10 cellular contexts compared by ENCODE assay signal in the genomic region with DNA sequence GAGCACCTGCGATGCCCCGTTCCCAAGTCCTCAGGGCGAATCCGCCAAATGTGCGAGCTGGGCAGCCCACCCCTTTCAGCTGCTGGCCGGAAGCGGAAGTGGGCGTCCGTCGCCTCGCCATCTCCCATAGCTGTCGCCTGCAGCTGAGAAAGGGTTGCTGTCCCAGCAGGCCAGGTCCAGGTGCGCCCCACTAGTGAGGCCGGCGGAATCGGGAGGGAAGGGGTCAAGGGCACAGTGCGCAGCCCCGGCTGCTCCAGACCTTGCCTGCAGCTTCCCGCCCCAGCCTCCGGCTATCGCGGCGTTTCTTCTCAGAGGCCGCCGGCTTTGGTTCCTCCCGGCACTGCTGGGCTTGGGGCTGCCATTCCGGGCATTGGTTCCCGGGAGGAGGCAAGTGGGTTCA. TPM values are rescaled to one million over a fixed set of nuclear protein-coding genes. Genes with fewer than 3 reads are reported as not detected.
DNase-seq lines count a peak whose midpoint lies in the region; ATAC-seq and TF ChIP-seq lines count a peak whose summit lies in the region.
"Had no signal": no experiment of that assay in that cellular context is flagged by ENCODE, and none has a peak within 500 bp of the region (broad histone marks: within the 10 kb centered on the region; RNA-seq: fewer than 3 reads in every experiment).

A gene (plus strand): TSS at position 109 of the 400 bp plus-strand sequence. CDS start 15,299 bp downstream, outside the sequence.

- H3K27ac Mint-ChIP-seq in CD4-positive, alpha-beta T cell: no peak within 1 kb of the TSS
- no peak within 1 kb of the TSS for H3K27ac Mint-ChIP-seq in H9

- H4K91ac ChIP-seq in H9 (ENCODE audit: insufficient read length, low read depth, low read length): no peak within 1 kb of the TSS

- H3K27ac ChIP-seq in RWPE2 (ENCODE audit: poor library complexity, severe bottlenecking): no peak within 1 kb of the TSS
- H3K27ac ChIP-seq in esophagus muscularis mucosa (replicated peaks in 1 of 4): no peak within 1 kb of the TSS
- H3K27ac ChIP-seq in psoas muscle: no peak within 1 kb of the TSS
- no peak within 1 kb of the TSS for H3K27ac ChIP-seq in CD4-positive, alpha-beta T cell (ENCODE audit: low read depth, low read length)
- no peak within 1 kb of the TSS for H3K27ac ChIP-seq in H9 (ENCODE audit: insufficient read length, low read depth, low read length)
- H3K27ac ChIP-seq: pancreas had no signal

- peaks cover 28% of the 10 kb centered on the region for H3K9me3 Mint-ChIP-seq in CD4-positive, alpha-beta T cell
- peaks cover 65 to 86% of the 10 kb centered on the region in 2 experiments for H3K9me3 Mint-ChIP-seq in H9

- no peak for TF ChIP-seq POLR2A in esophagus muscularis mucosa (IDR thresholded peaks at IDR 0.05; ENCODE audit: low read depth)

- no peak within 1 kb of the TSS for H2BK15ac ChIP-seq in H9 (ENCODE audit: low read depth, low read length)

- no peak within 1 kb of the TSS for H3K4me2 ChIP-seq in H9 (ENCODE audit: insufficient read depth, insufficient read length, low read length)

- H2AFZ ChIP-seq in H9 (ENCODE audit: low read length): no peak within 1 kb of the TSS

- H3K23me2 ChIP-seq in H9 (ENCODE audit: insufficient read length, low read depth, low read length, poor library complexity, severe bottlenecking): no peaks in the 10 kb centered on the region

- H3K18ac ChIP-seq in H9 (ENCODE audit: insufficient read length, low read depth, low read length): no peak within 1 kb of the TSS

- 12% methylated on average over 4 of the region's 28 CpGs for WGBS in esophagus muscularis mucosa
- WGBS in psoas muscle, 3 donors: 1 to 2% (median 1%) methylated on average over 25 to 28 of the region's 28 CpGs
- WGBS in H9 (ENCODE audit: extremely low coverage, insufficient read length, low lambda C conversion rate): no CpG with 5 or more reads among the region's 28 CpGs

- H2BK20ac ChIP-seq in H9 (ENCODE audit: low read depth, low read length, poor library complexity, severe bottlenecking): no peak within 1 kb of the TSS

- peak; percentile 13 for DNase-seq in EH (ENCODE audit: low read depth)
- peak; percentile 54 for DNase-seq in RWPE2 (ENCODE audit: low spot score)
- DNase-seq in esophagus muscularis mucosa (ENCODE audit: extremely low spot score): no peak
- DNase-seq in psoas muscle: no peak
- DNase-seq in CD4-positive, alpha-beta T cell: no peak
- DNase-seq in COLO829 (ENCODE audit: low spot score): no peak
- DNase-seq in stimulated activated naive CD4-positive, alpha-beta T cell treated with Interleukin-2 at 50 U/mL for 16 hours (lab: John Stamatoyannopoulos, UW): no peak
- DNase-seq in H9: no peak
- DNase-seq: activated effector memory CD4-positive, alpha-beta T cell treated with Interleukin-2 at 50 U/mL for 16 hours had no signal

- TF ChIP-seq CTCF in RWPE2 (IDR thresholded peaks at IDR 0.05; ENCODE audit: poor library complexity, severe bottlenecking): no peak
- TF ChIP-seq CTCF in esophagus muscularis mucosa (IDR thresholded peaks at IDR 0.05): no peak
- TF ChIP-seq CTCF in psoas muscle (IDR thresholded peaks at IDR 0.05): no peak
- TF ChIP-seq CTCF in CD4-positive, alpha-beta T cell (IDR thresholded peaks at IDR 0.05): no peak
- no peak for TF ChIP-seq CTCF in H9 (conservative IDR thresholded peaks at IDR 0.05)

- no peak within 1 kb of the TSS for H2AK5ac ChIP-seq in H9 (ENCODE audit: insufficient read length, low read length)

- H2BK5ac ChIP-seq in H9 (ENCODE audit: insufficient read length, low read length): no peak within 1 kb of the TSS

- no peak within 1 kb of the TSS for H3K56ac ChIP-seq in H9 (ENCODE audit: insufficient read length, low read depth, low read length)

- no peaks in the 10 kb centered on the region for H3K79me1 ChIP-seq in H9 (ENCODE audit: insufficient read depth, low read depth, low read length, poor library complexity, severe bottlenecking)

- H2BK12ac ChIP-seq in H9 (ENCODE audit: insufficient read length, low read depth, low read length): no peak within 1 kb of the TSS

- ATAC-seq in RWPE2 (ENCODE audit: low read depth): peak; percentile 64
- ATAC-seq in psoas muscle: no peak
- ATAC-seq in CD4-positive, alpha-beta T cell (ENCODE audit: poor library complexity): no peak
- ATAC-seq: pancreas had no signal

- H3K9ac ChIP-seq in H9 (ENCODE audit: extremely low read depth, insufficient read length, low read length): no peak within 1 kb of the TSS

- H3K79me2 ChIP-seq in H9 (ENCODE audit: insufficient read depth, low read length): no peaks in the 10 kb centered on the region

- CTCF ChIA-PET in CD4-positive, alpha-beta T cell (lab: Charles Lee): no interaction called here

- no peaks in the 10 kb centered on the region for H3K4me1 Mint-ChIP-seq in CD4-positive, alpha-beta T cell (ENCODE audit: low read depth)
- H3K4me1 Mint-ChIP-seq in H9: no peaks in the 10 kb centered on the region

- peak within 1 kb of the TSS; percentile 31 for H3K4me3 ChIP-seq in RWPE2 (ENCODE audit: severe bottlenecking)
- H3K4me3 ChIP-seq in esophagus muscularis mucosa: peak within 1 kb of the TSS; percentile 23 to 39 (median 30)
- peak within 1 kb of the TSS; percentile 28 for H3K4me3 ChIP-seq in psoas muscle
- H3K4me3 ChIP-seq: pancreas had no signal

- no peak within 1 kb of the TSS for H2BK120ac ChIP-seq in H9 (ENCODE audit: low read depth, low read length, poor library complexity, severe bottlenecking)

- H3K4ac ChIP-seq in H9 (ENCODE audit: low read depth, low read length): no peak within 1 kb of the TSS

- no peaks in the 10 kb centered on the region for H4K20me1 ChIP-seq in H9 (ENCODE audit: control insufficient read depth, insufficient read depth, insufficient read length)

- H4K8ac ChIP-seq in H9 (replicated peaks; ENCODE audit: insufficient read length, low read depth, low read length): no peak within 1 kb of the TSS

- POLR2A ChIA-PET in CD4-positive, alpha-beta T cell (lab: Charles Lee): interaction anchor here (0.6 kb wide), 1 partner anchor 399 kb away, joined by 4 read pairs; no protein-coding TSS in a partner anchor

- H3K9me3 ChIP-seq in RWPE2 (ENCODE audit: severe bottlenecking): peaks cover 2% of the 10 kb centered on the region
- H3K9me3 ChIP-seq in esophagus muscularis mucosa: peaks cover 0 to 99% (median 92%) of the 10 kb centered on the region in 4 donors
- H3K9me3 ChIP-seq in psoas muscle: peaks cover 35% of the 10 kb centered on the region
- H3K9me3 ChIP-seq in CD4-positive, alpha-beta T cell (ENCODE audit: control insufficient read depth, low read length): peaks cover 87% of the 10 kb centered on the region
- H3K9me3 ChIP-seq in H9 (ENCODE audit: control insufficient read depth, low read depth, low read length): peaks cover 39% of the 10 kb centered on the region

- no peak within 1 kb of the TSS for H4K5ac ChIP-seq in H9 (ENCODE audit: insufficient read length, low read depth, low read length)

- H3K14ac ChIP-seq in H9 (ENCODE audit: insufficient read depth, low read length): no peak within 1 kb of the TSS

- H3K4me3 Mint-ChIP-seq in CD4-positive, alpha-beta T cell: no peak within 1 kb of the TSS
- H3K4me3 Mint-ChIP-seq in H9: no peak within 1 kb of the TSS

- TF ChIP-seq EP300 in esophagus muscularis mucosa (IDR thresholded peaks at IDR 0.05): no peak

- no peak within 1 kb of the TSS for H3K23ac ChIP-seq in H9 (ENCODE audit: insufficient read length, low read depth, low read length)

- H3K4me1 ChIP-seq in RWPE2 (ENCODE audit: insufficient read depth, poor library complexity, severe bottlenecking) (no peaks in the 10 kb centered on the region), esophagus muscularis mucosa (peaks cover 0 to 8% (median 3%) of the 10 kb centered on the region in 4 donors), psoas muscle (no peaks in the 10 kb centered on the region), H9 (ENCODE audit: insufficient read depth, low read length) (no peaks in the 10 kb centered on the region)
- H3K4me1 ChIP-seq: pancreas had no signal

- intact Hi-C loops in esophagus muscularis mucosa (cut with DNase I) (loop anchor here (10.0 kb wide), 1 partner anchor 78 kb away; no protein-coding TSS in a partner anchor), psoas muscle (cut with DNase I) (no loop called here)
- intact Hi-C loops in CD4-positive, alpha-beta T cell (cut with DNase I, micrococcal nuclease): no loop called here

- H3K36me3 ChIP-seq in RWPE2 (ENCODE audit: low read depth) (no peaks in the 10 kb centered on the region), esophagus muscularis mucosa (peaks cover 5 to 37% (median 20%) of the 10 kb centered on the region in 4 donors), psoas muscle (ENCODE audit: insufficient read depth in 1 of 2, low read depth in 1 of 2) (no peaks in the 10 kb centered on the region)

- peaks cover 8% of the 10 kb centered on the region for H3K27me3 Mint-ChIP-seq in CD4-positive, alpha-beta T cell
- peaks cover 2% of the 10 kb centered on the region; the same call in 1 of the 2 replicates for H3K27me3 Mint-ChIP-seq in H9 (ENCODE audit: low read depth)

- peaks cover 80% of the 10 kb centered on the region for H3K36me3 Mint-ChIP-seq in CD4-positive, alpha-beta T cell (ENCODE audit: low read depth)
- peaks cover 57 to 73% (median 67%) of the 10 kb centered on the region in 3 experiments for H3K36me3 Mint-ChIP-seq in H9 (ENCODE audit: insufficient read depth in 1 of 3, low read depth in 3 of 3)

- no peak within 1 kb of the TSS for H3T11ph ChIP-seq in H9 (ENCODE audit: low read length)

- H3K27me3 ChIP-seq in RWPE2 (ENCODE audit: insufficient read depth, poor library complexity, severe bottlenecking) (no peaks in the 10 kb centered on the region), esophagus muscularis mucosa (peaks cover 0 to 5% (median 0%) of the 10 kb centered on the region in 4 donors), psoas muscle (ENCODE audit: insufficient read depth in 3 of 3, low read length in 2 of 3) (peaks cover 0 to 2% (median 0%) of the 10 kb centered on the region in 3 donors), H9 (ENCODE audit: insufficient read depth, low read length) (no peaks in the 10 kb centered on the region)
- H3K27me3 ChIP-seq in CD4-positive, alpha-beta T cell (ENCODE audit: control insufficient read depth, insufficient read depth, low read length): no peaks in the 10 kb centered on the region
- H3K27me3 ChIP-seq: pancreas had no signal

RNA-seq across cellular contexts. Expression of the gene that starts here (rescaled TPM):
- 1 to 10 TPM; 2.1 to 4.5 (median 3.0) TPM for total RNA-seq in esophagus muscularis mucosa
- total RNA-seq in psoas muscle: 1 to 10 TPM in 1 of 4 donors, under 1 TPM in 2, not detected in 1; 0.25 to 1.7 (median 0.34) TPM
- polyA plus RNA-seq in psoas muscle: under 1 TPM; 0.17 to 0.33 (median 0.29) TPM
- 1 to 10 TPM in 1 of 2 experiments, not detected in 1; 1.6 TPM for total RNA-seq in CD4-positive, alpha-beta T cell
- total RNA-seq in H9 (2021): 5.7 TPM in 2 replicates

Comparison
In these comparisons a context has a peak if more than half of its experiments do, and no peak if none do; other contexts are left out.
1. DNase-seq: peak in EH (single experiment) and RWPE2 (single experiment); none in esophagus muscularis mucosa (single experiment), psoas muscle (0 of 2), CD4-positive, alpha-beta T cell (0 of 10), COLO829 (single experiment), stimulated activated naive CD4-positive, alpha-beta T cell treated with Interleukin-2 at 50 U/mL for 16 hours (single experiment) and H9 (single experiment).
2. Peak in every context shown above with its lines, with median percentiles within 50 percentile points of each other: H3K4me3 ChIP-seq.